Comparison of ENCODE assay signal across 1 cellular context in genomic region chr9:33816327-33817252, GRCh38.
TF ChIP-seq lines count a peak whose summit lies in the region.

TSS of gene UBE2R2 (plus strand) at chr9:33817160. CDS start at chr9:33817758, 598 bp downstream.

TF ChIP-seq in HepG2, 621 proteins besides CTCF, POLR2A, EP300 and RAD21 (continued from another document and continues in another):
- peak; percentile 53; the same call in 1 of the 2 replicates for TF ChIP-seq HIC2 (CRISPR knock-in tag; IDR thresholded peaks at IDR 0.05; ENCODE audit: low read depth)
- peak; percentile 26; the same call in 1 of the 2 replicates for TF ChIP-seq RNF2 (conservative IDR thresholded peaks at IDR 0.05; ENCODE audit: low read depth)
- peak; percentile 38; the same call in 1 of the 2 replicates for TF ChIP-seq TFE3 (CRISPR knock-in tag; IDR thresholded peaks at IDR 0.05)
- TF ChIP-seq ZBTB10 (CRISPR knock-in tag; IDR thresholded peaks at IDR 0.05; ENCODE audit: borderline replicate concordance), result 0 out of 2 replicates have a peak, but pooled peaks have one; percentile 12
- TF ChIP-seq TBX3 (IDR thresholded peaks at IDR 0.05; ENCODE audit: borderline replicate concordance), result peak; percentile 45; the same call in 1 of the 2 replicates
- TF ChIP-seq ZNF768 (CRISPR knock-in tag; IDR thresholded peaks at IDR 0.05), result peak; percentile 80; the same call in 1 of the 2 replicates
- peak; percentile 78 for TF ChIP-seq ZSCAN21 (CRISPR knock-in tag; IDR thresholded peaks at IDR 0.05; ENCODE audit: borderline replicate concordance)
- TF ChIP-seq ARID2 (CRISPR knock-in tag; IDR thresholded peaks at IDR 0.05; ENCODE audit: borderline replicate concordance), result 0 out of 2 replicates have a peak, but pooled peaks have one; percentile 77
- TF ChIP-seq ZNF354B (CRISPR knock-in tag; IDR thresholded peaks at IDR 0.05), result 0 out of 2 replicates have a peak, but pooled peaks have one; percentile 19
- peak; percentile 68 for TF ChIP-seq POGK (CRISPR knock-in tag; conservative IDR thresholded peaks at IDR 0.05)
- TF ChIP-seq ZBTB43 (CRISPR knock-in tag; conservative IDR thresholded peaks at IDR 0.05), result 0 out of 2 replicates have a peak, but pooled peaks have one; percentile 6
- TF ChIP-seq BRCA1 (CRISPR knock-in tag; IDR thresholded peaks at IDR 0.05), result no peak
- TF ChIP-seq MXD1 (CRISPR knock-in tag; IDR thresholded peaks at IDR 0.05), result peak; percentile 72; the same call in 1 of the 2 replicates
- TF ChIP-seq ZNF350 (CRISPR knock-in tag; IDR thresholded peaks at IDR 0.05; ENCODE audit: borderline replicate concordance, low read depth), result 0 out of 2 replicates have a peak, but pooled peaks have one; percentile 57
- TF ChIP-seq POGZ (CRISPR knock-in tag; IDR thresholded peaks at IDR 0.05), result peak; percentile 70
- no peak for TF ChIP-seq ZBTB3 (CRISPR knock-in tag; IDR thresholded peaks at IDR 0.05; ENCODE audit: borderline replicate concordance, low read depth)
- TF ChIP-seq ZNF761 (CRISPR knock-in tag; conservative IDR thresholded peaks at IDR 0.05), result peak; percentile 26; the same call in 1 of the 2 replicates
- peak; percentile 32; the same call in 1 of the 2 replicates for TF ChIP-seq RFXAP (CRISPR knock-in tag; IDR thresholded peaks at IDR 0.05; ENCODE audit: borderline replicate concordance)
- TF ChIP-seq CREB3 (CRISPR knock-in tag; IDR thresholded peaks at IDR 0.05), result peak; percentile 76; the same call in 1 of the 2 replicates
- no peak for TF ChIP-seq ZNF879 (CRISPR knock-in tag; IDR thresholded peaks at IDR 0.05)
- TF ChIP-seq BRD4 (CRISPR knock-in tag; IDR thresholded peaks at IDR 0.05), result peak; percentile 87
- 0 out of 2 replicates have a peak, but pooled peaks have one; percentile 61 for TF ChIP-seq ZNF543 (CRISPR knock-in tag; IDR thresholded peaks at IDR 0.05)
- TF ChIP-seq PATZ1 (CRISPR knock-in tag; IDR thresholded peaks at IDR 0.05), result peak; percentile 90
- no peak for TF ChIP-seq RBAK (CRISPR knock-in tag; IDR thresholded peaks at IDR 0.05)
- peak; percentile 62 for TF ChIP-seq ZBTB2 (CRISPR knock-in tag; IDR thresholded peaks at IDR 0.05; ENCODE audit: low read depth)
- TF ChIP-seq THAP8 (CRISPR knock-in tag; IDR thresholded peaks at IDR 0.05; ENCODE audit: borderline replicate concordance), result 0 out of 2 replicates have a peak, but pooled peaks have one; percentile 54
- peak; percentile 46; the same call in 1 of the 2 replicates for TF ChIP-seq ZNF124 (CRISPR knock-in tag; IDR thresholded peaks at IDR 0.05)
- peak; percentile 67; the same call in 1 of the 2 replicates for TF ChIP-seq KDM2A (CRISPR knock-in tag; IDR thresholded peaks at IDR 0.05; ENCODE audit: borderline replicate concordance, low read depth)
- peak; percentile 86; the same call in 1 of the 2 replicates for TF ChIP-seq ZBTB20 (CRISPR knock-in tag; IDR thresholded peaks at IDR 0.05; ENCODE audit: borderline replicate concordance, low read depth)
- peak; percentile 87 for TF ChIP-seq FOXC1 (CRISPR knock-in tag; IDR thresholded peaks at IDR 0.05; ENCODE audit: borderline replicate concordance)
- TF ChIP-seq CREM (IDR thresholded peaks at IDR 0.05), result peak; percentile 35; the same call in 1 of the 2 replicates
- no peak for TF ChIP-seq CREM (CRISPR knock-in tag; IDR thresholded peaks at IDR 0.05)
- no peak for TF ChIP-seq ZIK1 (CRISPR knock-in tag; IDR thresholded peaks at IDR 0.05; ENCODE audit: borderline replicate concordance, low read depth)
- peak; percentile 20; the same call in 1 of the 2 replicates for TF ChIP-seq ZNF331 (CRISPR knock-in tag; IDR thresholded peaks at IDR 0.05)
- peak; percentile 14 for TF ChIP-seq YY1 (IDR thresholded peaks at IDR 0.05; ENCODE audit: insufficient read depth, insufficient replicate concordance, low read depth, low read length)
- TF ChIP-seq CBX1 (IDR thresholded peaks at IDR 0.05; ENCODE audit: low read depth), result peak; percentile 0
- TF ChIP-seq ARNT (IDR thresholded peaks at IDR 0.05), result no peak
- TF ChIP-seq ZNF33B (CRISPR knock-in tag; IDR thresholded peaks at IDR 0.05), result peak; percentile 71; the same call in 1 of the 2 replicates
- peak; percentile 69 for TF ChIP-seq HDAC2 (CRISPR knock-in tag; IDR thresholded peaks at IDR 0.05)
- peak; percentile 23; the same call in 1 of the 2 replicates for TF ChIP-seq ZNF773 (CRISPR knock-in tag; IDR thresholded peaks at IDR 0.05; ENCODE audit: borderline replicate concordance)
- peak; percentile 12; the same call in 1 of the 2 replicates for TF ChIP-seq ELF1 (CRISPR knock-in tag; IDR thresholded peaks at IDR 0.05)
